In the genomic region with DNA sequence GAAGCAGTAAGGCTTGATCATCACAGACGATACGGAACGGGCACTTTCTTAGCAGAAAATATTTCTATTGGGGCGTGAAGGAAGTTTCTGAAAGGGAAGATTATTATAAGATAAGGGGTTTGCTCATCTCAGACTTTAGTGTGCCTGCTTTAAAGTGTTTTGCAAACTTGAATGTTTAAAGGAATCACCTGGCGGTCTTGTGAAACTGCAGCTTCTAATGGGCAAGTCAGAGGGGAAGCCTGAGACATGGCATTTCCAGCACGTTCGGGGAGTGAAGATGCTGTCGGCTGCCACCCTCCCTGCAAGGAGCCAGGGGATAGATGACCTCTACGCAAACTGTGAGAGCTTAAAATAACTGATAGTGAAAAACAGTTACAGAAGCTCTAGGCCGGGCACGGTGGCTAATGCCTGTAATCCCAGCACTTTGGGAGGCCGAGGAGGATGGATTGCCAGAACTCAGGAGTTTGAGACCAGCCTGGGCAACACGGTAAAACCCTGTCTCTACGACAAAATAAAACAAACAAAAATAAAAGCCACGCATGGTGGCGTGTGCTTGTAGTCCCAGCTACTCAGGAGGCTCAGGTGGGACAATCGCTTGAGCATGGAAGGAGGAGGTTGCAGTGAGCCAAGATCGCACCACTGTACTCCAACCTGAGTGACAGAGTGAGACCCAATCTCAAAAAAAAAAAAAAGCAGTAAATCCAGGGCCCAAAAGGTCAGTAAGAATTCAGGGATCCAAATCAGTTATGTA, we compare ENCODE assay signal across 8 cellular contexts. TPM values are rescaled to one million over a fixed set of nuclear protein-coding genes. Genes with fewer than 3 reads are reported as not detected.
A peak's percentile ranks its signal among the peaks of the same experiment; 100 is the strongest.
DNase-seq lines count a peak whose midpoint lies in the region; ATAC-seq, FAIRE-seq and TF ChIP-seq lines count a peak whose summit lies in the region.

No MANE protein-coding gene starts in this region.

- H3K9me3 Mint-ChIP-seq in stimulated activated naive CD8-positive, alpha-beta T cell treated with anti-CD3 and anti-CD28 coated beads, Interleukin-15, Interleukin-2, amounts not matched to agents 100 ng/mL and 50 ng/mL, for 24 hours, result no peaks in the 10 kb centered on the region

- peak overlapping the region; percentile 79 for H3K4me3 Mint-ChIP-seq in stimulated activated naive CD8-positive, alpha-beta T cell treated with anti-CD3 and anti-CD28 coated beads, Interleukin-15, Interleukin-2, amounts not matched to agents 100 ng/mL and 50 ng/mL, for 24 hours

- in situ Hi-C loops in HepG2 (cut with HindIII; ENCODE audit: extremely low pct_ligation_motif_present, low pct_unique_long_range_greater_than_20kb), result no loop called here

- no peak for TF ChIP-seq CTCF in ascending aorta (IDR thresholded peaks at IDR 0.05)
- TF ChIP-seq CTCF in HepG2 (CRISPR knock-in tag; IDR thresholded peaks at IDR 0.05), result no peak
- no peak for TF ChIP-seq CTCF in tibial nerve (IDR thresholded peaks at IDR 0.05)

- H4K20me1 ChIP-seq in HepG2 (ENCODE audit: insufficient read depth, low read length), result no peaks in the 10 kb centered on the region

- no peak for TF ChIP-seq RAD21 in HepG2 (CRISPR knock-in tag; IDR thresholded peaks at IDR 0.05)

- H3K4me1 Mint-ChIP-seq in stimulated activated naive CD8-positive, alpha-beta T cell treated with anti-CD3 and anti-CD28 coated beads, Interleukin-15, Interleukin-2, amounts not matched to agents 100 ng/mL and 50 ng/mL, for 24 hours (ENCODE audit: low read depth), result peaks cover 37% of the 10 kb centered on the region

- TF ChIP-seq EP300 in HepG2 (IDR thresholded peaks at IDR 0.05; ENCODE audit: low read depth in 2 of 2, low read length in 2 of 2) (no peak), HepG2 (CRISPR knock-in tag; IDR thresholded peaks at IDR 0.05; ENCODE audit: borderline replicate concordance) (no peak), tibial nerve (IDR thresholded peaks at IDR 0.05) (no peak)

- H3K4me3 ChIP-seq in ascending aorta, result peak overlapping the region; percentile 74 to 90
- peak overlapping the region; percentile 54 to 85 (median 61) for H3K4me3 ChIP-seq in HepG2 (replicated peaks in 1 of 3; ENCODE audit: insufficient read depth in 1 of 3, low read depth in 2 of 3, low read length in 3 of 3)
- peak overlapping the region; percentile 32 to 65 (median 56) for H3K4me3 ChIP-seq in tibial nerve

- H3K36me3 Mint-ChIP-seq in stimulated activated naive CD8-positive, alpha-beta T cell treated with anti-CD3 and anti-CD28 coated beads, Interleukin-15, Interleukin-2, amounts not matched to agents 100 ng/mL and 50 ng/mL, for 24 hours (ENCODE audit: low read depth), result no peaks in the 10 kb centered on the region

- TF ChIP-seq POLR2A in HepG2 (IDR thresholded peaks at IDR 0.05; ENCODE audit: insufficient read depth in 1 of 2, low read depth in 2 of 2, low read length in 2 of 2) (no peak), tibial nerve (IDR thresholded peaks at IDR 0.05) (no peak)

- peak overlapping the region; percentile 81 for H3K9ac ChIP-seq in HepG2 (ENCODE audit: insufficient read depth, low read depth, low read length)

- H3K4me2 ChIP-seq in HepG2 (ENCODE audit: low read depth, low read length), result peak overlapping the region; percentile 94

- H3K4me1 ChIP-seq in ascending aorta, result peaks cover 0 to 4% of the 10 kb centered on the region in 2 donors
- H3K4me1 ChIP-seq in HepG2 (ENCODE audit: insufficient read depth, low read length), result peaks cover 53% of the 10 kb centered on the region
- peaks cover 0 to 45% (median 20%) of the 10 kb centered on the region in 4 donors for H3K4me1 ChIP-seq in tibial nerve

- no peak for DNase-seq in stimulated activated naive CD8-positive, alpha-beta T cell treated with anti-CD3 and anti-CD28 coated beads, Interleukin-15, Interleukin-2, amounts not matched to agents 100 U/mL and 50 U/mL, for 24 hours
- DNase-seq in ascending aorta (ENCODE audit: low spot score in 2 of 2), result no peak
- no peak for DNase-seq in HepG2 (ENCODE audit: low spot score)
- no peak for DNase-seq in tibial nerve (ENCODE audit: low spot score in 2 of 2)
- DNase-seq in DMS153 treated with DMSO at 0.1 percent for 48 hours (lab: John Stamatoyannopoulos, UW; ENCODE audit: unreplicated experiment), result no peak
- DNase-seq in activated CD4-positive, alpha-beta T cell treated with anti-CD3 and anti-CD28 coated beads, Interleukin-2, amount 50 U/mL, for 4 hours, result no peak
- DNase-seq in hippocampal formation (lab: John Stamatoyannopoulos, UW), result no peak

- no peak for ATAC-seq in stimulated activated naive CD8-positive, alpha-beta T cell treated with anti-CD3 and anti-CD28 coated beads, Interleukin-15, Interleukin-2, amounts not matched to agents 100 U/mL and 50 U/mL, for 24 hours
- ATAC-seq in HepG2, result peak; percentile 5

- intact Hi-C loops in ascending aorta (cut with DNase I), result loop anchor here (2.0 to 10.0 kb wide), 2 partner anchors 1109 to 1713 kb away; partner anchors contain the start of genes RRBP1 and ZNF133
- intact Hi-C loops in HepG2 (cut with micrococcal nuclease; ENCODE audit: unreplicated experiment), result loop anchor here (1.0 to 5.0 kb wide), 2 partner anchors 58 to 155 kb away; partner anchors contain the start of gene SNRPB2

- H3K79me2 ChIP-seq in HepG2 (ENCODE audit: insufficient read depth, low read length), result peaks cover 13% of the 10 kb centered on the region

- H2AFZ ChIP-seq in HepG2 (ENCODE audit: low read length), result peak overlapping the region; percentile 92

- no TSS peak for BruUV-seq in HepG2 (replicated peaks; lab: Mats Ljungman, UMichigan)

- WGBS in HepG2 (ENCODE audit: low lambda C conversion rate), result 19% methylated on average over 18 of the region's 18 CpGs
- 42% methylated on average over 18 of the region's 18 CpGs for WGBS in tibial nerve, 2 donors

- H3K36me3 ChIP-seq in ascending aorta (no peaks in the 10 kb centered on the region), HepG2 (replicated peaks in 1 of 2; ENCODE audit: control insufficient read depth in 1 of 2, insufficient read depth in 2 of 2, low read length in 2 of 2) (no peaks in the 10 kb centered on the region), tibial nerve (no peaks in the 10 kb centered on the region)

- H3K27me3 ChIP-seq in ascending aorta (no peaks in the 10 kb centered on the region), HepG2 (ENCODE audit: control insufficient read depth in 1 of 2, insufficient read depth in 2 of 2, low read length in 2 of 2) (no peaks in the 10 kb centered on the region; a peak in 1 of 5 replicates), tibial nerve (no peaks in the 10 kb centered on the region)

- POLR2A ChIA-PET in HepG2 (lab: Yijun Ruan, JAX), result interaction anchor here (1.0 to 1.1 kb wide), 2 partner anchors 12 to 153 kb away, joined by 3 read pairs; no protein-coding TSS in a partner anchor

- H3K27ac Mint-ChIP-seq in stimulated activated naive CD8-positive, alpha-beta T cell treated with anti-CD3 and anti-CD28 coated beads, Interleukin-15, Interleukin-2, amounts not matched to agents 100 ng/mL and 50 ng/mL, for 24 hours, result peak overlapping the region; percentile 78

- FAIRE-seq in HepG2 (lab: Jason Lieb, UNC), result no peak

- CTCF ChIA-PET in HepG2 (lab: Yijun Ruan, JAX; ENCODE audit: low intra/inter-chr PET ratio, low total read pairs), result no interaction called here

- H3K27ac ChIP-seq in ascending aorta (peak overlapping the region; percentile 54 to 55), HepG2 (ENCODE audit: extremely low read length, insufficient read depth, low read length) (peak overlapping the region; percentile 50), tibial nerve (peak overlapping the region; percentile 30 to 92 (median 80))

- H3K9me3 ChIP-seq in ascending aorta (no peaks in the 10 kb centered on the region), HepG2 (ENCODE audit: low read length) (no peaks in the 10 kb centered on the region), tibial nerve (no peaks in the 10 kb centered on the region)

- H3K27me3 Mint-ChIP-seq in stimulated activated naive CD8-positive, alpha-beta T cell treated with anti-CD3 and anti-CD28 coated beads, Interleukin-15, Interleukin-2, amounts not matched to agents 100 ng/mL and 50 ng/mL, for 24 hours, result no peaks in the 10 kb centered on the region

TF ChIP-seq in HepG2, 621 proteins besides CTCF, POLR2A, EP300 and RAD21 (continues in another document):
- TF ChIP-seq XBP1 (CRISPR knock-in tag; IDR thresholded peaks at IDR 0.05), result no peak
- TF ChIP-seq SP5 (CRISPR knock-in tag; IDR thresholded peaks at IDR 0.05; ENCODE audit: borderline replicate concordance, low read depth), result no peak

RNA-seq across cellular contexts. Expression of gene KIF16B, which starts 2.3 kb away (rescaled TPM):
- total RNA-seq in ascending aorta (6.3 TPM), HepG2 (2016; rRNA removed; fragmentation: Illumina TruSeq; extraction: Trizol) (18.0 and 23.3 TPM in 2 replicates), tibial nerve (10 to 100 TPM; 19.9 to 40.2 (median 20.5) TPM)
- total RNA-seq in HepG2 (2016; cell fraction: cytosol; rRNA removed; fragmentation: Illumina TruSeq; extraction: Trizol; ENCODE audit: low read depth), result 9.2 and 11.4 TPM in 2 replicates
- 17.5 and 21.2 TPM in 2 replicates for total RNA-seq in HepG2 (2016; cell fraction: insoluble cytoplasmic fraction; rRNA removed; fragmentation: Illumina TruSeq; extraction: Trizol)
- total RNA-seq in HepG2 (2016; cell fraction: membrane; rRNA removed; fragmentation: Illumina TruSeq; extraction: Trizol), result 11.3 and 16.2 TPM in 2 replicates
- total RNA-seq in HepG2 (2016; cell fraction: nucleus; rRNA removed; fragmentation: Illumina TruSeq; extraction: Trizol), result 24.2 TPM in 2 replicates
- polyA plus RNA-seq in HepG2 (2011; rRNA removed), result 6.2 and 6.9 TPM in 2 replicates
- polyA plus RNA-seq in HepG2 (2011; cell fraction: cytosol; rRNA removed), result 5.1 and 7.1 TPM in 2 replicates
- 7.2 and 8.6 TPM in 2 replicates for polyA plus RNA-seq in HepG2 (2011; cell fraction: nucleus; rRNA removed)
- polyA plus RNA-seq in HepG2 (2012), result 6.4 and 7.5 TPM in 2 replicates
- 0.37 and 0.47 TPM in 2 replicates for polyA plus RNA-seq in HepG2 (2016; cell fraction: cytosol; fragmentation: Illumina TruSeq; extraction: Trizol; ENCODE audit: low read depth)
- 19.2 and 19.4 TPM in 2 replicates for polyA plus RNA-seq in HepG2 (2016; cell fraction: insoluble cytoplasmic fraction; fragmentation: Illumina TruSeq; extraction: Trizol; ENCODE audit: low read depth)
- 1.4 TPM in 2 replicates for polyA plus RNA-seq in HepG2 (2016; cell fraction: membrane; fragmentation: Illumina TruSeq; extraction: Trizol; ENCODE audit: low read depth)
- 11.5 and 13.4 TPM in 2 replicates for polyA plus RNA-seq in HepG2 (2016; cell fraction: nucleus; fragmentation: Illumina TruSeq; extraction: Trizol; ENCODE audit: insufficient read depth, low read depth)
- 2.9 and 11.2 TPM in 2 replicates for polyA minus RNA-seq in HepG2 (2011; rRNA and poly(A)+ RNA removed; ENCODE audit: low replicate concordance)
- 8.8 and 11.3 TPM in 2 replicates for polyA minus RNA-seq in HepG2 (2011; cell fraction: cytosol; rRNA and poly(A)+ RNA removed)
- polyA minus RNA-seq in HepG2 (2011; cell fraction: nucleus; rRNA and poly(A)+ RNA removed), result 33.9 and 35.4 TPM in 2 replicates
